Comparison of ENCODE assay signal across 1 cellular context in genomic region chr11:47843354-47844060, GRCh38.
TF ChIP-seq lines count a peak whose summit lies in the region.

No MANE protein-coding gene starts in this region.

TF ChIP-seq in GM23338, 12 proteins besides CTCF, POLR2A, EP300 and RAD21 (continued from another document):
- TF ChIP-seq ZNF462 (CRISPR knock-in tag; IDR thresholded peaks at IDR 0.05) (no peak), EZH2phosphoT487 (IDR thresholded peaks at IDR 0.05; ENCODE audit: unreplicated experiment) (no peak), ETS1 (IDR thresholded peaks at IDR 0.05) (no peak), ZNF114 (CRISPR knock-in tag; IDR thresholded peaks at IDR 0.05) (no peak)
